Comparison of ENCODE assay signal across 24 cellular contexts in genomic region chr12:69385038-69385437, GRCh38. TPM values are rescaled to one million over a fixed set of nuclear protein-coding genes. Genes with fewer than 3 reads are reported as not detected.
"Had no signal": no experiment of that assay in that cellular context is flagged by ENCODE, and none has a peak within 500 bp of the region (broad histone marks: within the 10 kb centered on the region; RNA-seq: fewer than 3 reads in every experiment).

No MANE protein-coding gene starts in this region.

- H3K4me3 Mint-ChIP-seq: activated CD4-positive, alpha-beta memory T cell treated with anti-CD3 and anti-CD28 coated beads for 36 hours; activated CD4-positive, alpha-beta T cell treated with anti-CD3 and anti-CD28 coated beads, Interleukin-2, amount 10 ng/mL, durations not matched to agents 7 days and 5 days; activated naive CD4-positive, alpha-beta T cell treated with anti-CD3 and anti-CD28 coated beads for 36 hours; activated naive CD8-positive, alpha-beta T cell treated with anti-CD3 and anti-CD28 coated beads for 36 hours; activated T-cell treated with anti-CD3 and anti-CD28 coated beads, Interleukin-2, amount 50 U/mL, for 4 hours; IgD-negative memory B cell had no signal

- H3K27ac Mint-ChIP-seq: activated CD4-positive, alpha-beta memory T cell treated with anti-CD3 and anti-CD28 coated beads for 36 hours; activated CD4-positive, alpha-beta T cell treated with anti-CD3 and anti-CD28 coated beads, Interleukin-2, amount 10 ng/mL, durations not matched to agents 7 days and 5 days; activated naive CD4-positive, alpha-beta T cell treated with anti-CD3 and anti-CD28 coated beads for 36 hours; activated naive CD8-positive, alpha-beta T cell treated with anti-CD3 and anti-CD28 coated beads for 36 hours; IgD-negative memory B cell had no signal

- H3K27me3 ChIP-seq: brain microvascular endothelial cell had no signal

- H3K9me3 Mint-ChIP-seq: activated CD4-positive, alpha-beta memory T cell treated with anti-CD3 and anti-CD28 coated beads for 36 hours; activated CD4-positive, alpha-beta T cell treated with anti-CD3 and anti-CD28 coated beads, Interleukin-2, amount 10 ng/mL, durations not matched to agents 7 days and 5 days; activated naive CD4-positive, alpha-beta T cell treated with anti-CD3 and anti-CD28 coated beads for 36 hours; activated naive CD8-positive, alpha-beta T cell treated with anti-CD3 and anti-CD28 coated beads for 36 hours; activated T-cell treated with anti-CD3 and anti-CD28 coated beads, Interleukin-2, amount 50 U/mL, for 4 hours; IgD-negative memory B cell had no signal

- ATAC-seq: activated T-cell treated with anti-CD3 and anti-CD28 coated beads, Interleukin-2, amount 50 U/mL, for 4 hours; Panc1 had no signal

- DNase-seq: activated CD4-positive, alpha-beta memory T cell treated with anti-CD3 and anti-CD28 coated beads for 36 hours; activated CD4-positive, alpha-beta T cell treated with anti-CD3 and anti-CD28 coated beads, Interleukin-2, amount 10 ng/mL, durations not matched to agents 7 days and 5 days; activated CD4-positive, CD25-positive, alpha-beta regulatory T cell; activated CD8-positive, alpha-beta memory T cell treated with anti-CD3 and anti-CD28 coated beads for 24 hours; activated effector memory CD4-positive, alpha-beta T cell treated with anti-CD3 and anti-CD28 coated beads, Interleukin-2, amount 50 U/mL, for 16 hours; activated naive CD4-positive, alpha-beta T cell treated with anti-CD3 and anti-CD28 coated beads for 36 hours; activated naive CD8-positive, alpha-beta T cell treated with anti-CD3 and anti-CD28 coated beads for 36 hours; activated T-cell treated with anti-CD3 and anti-CD28 coated beads, Interleukin-2, amount 50 U/mL, for 4 hours; brain microvascular endothelial cell; NCI-H1092; NCI-H1417; NCI-H1930; NCI-H2171; NCI-H2227 treated with DMSO at 0.1 percent for 48 hours; NCI-H526 treated with DMSO at 0.1 percent for 48 hours; NCI-H82; SHP77; T-helper 2 cell had no signal

- H3K27ac ChIP-seq: brain microvascular endothelial cell, KMS-11, RWPE1, VCaP had no signal

- H3K36me3 ChIP-seq: brain microvascular endothelial cell had no signal

- H3K27me3 Mint-ChIP-seq: activated CD4-positive, alpha-beta memory T cell treated with anti-CD3 and anti-CD28 coated beads for 36 hours; activated CD4-positive, alpha-beta T cell treated with anti-CD3 and anti-CD28 coated beads, Interleukin-2, amount 10 ng/mL, durations not matched to agents 7 days and 5 days; activated naive CD8-positive, alpha-beta T cell treated with anti-CD3 and anti-CD28 coated beads for 36 hours; IgD-negative memory B cell had no signal

RNA-seq across cellular contexts. Expression of gene LYZ, which starts 36.9 kb away (rescaled TPM):
- total RNA-seq: activated CD4-positive, alpha-beta memory T cell treated with anti-CD3 and anti-CD28 coated beads for 36 hours; activated CD4-positive, alpha-beta T cell treated with anti-CD3 and anti-CD28 coated beads, Interleukin-2, amount 10 ng/mL, durations not matched to agents 7 days and 5 days; activated naive CD4-positive, alpha-beta T cell treated with anti-CD3 and anti-CD28 coated beads for 36 hours; activated naive CD8-positive, alpha-beta T cell treated with anti-CD3 and anti-CD28 coated beads for 36 hours; MCF 10A had no signal
